Comparison of ENCODE assay signal across 19 cellular contexts in the genomic region with DNA sequence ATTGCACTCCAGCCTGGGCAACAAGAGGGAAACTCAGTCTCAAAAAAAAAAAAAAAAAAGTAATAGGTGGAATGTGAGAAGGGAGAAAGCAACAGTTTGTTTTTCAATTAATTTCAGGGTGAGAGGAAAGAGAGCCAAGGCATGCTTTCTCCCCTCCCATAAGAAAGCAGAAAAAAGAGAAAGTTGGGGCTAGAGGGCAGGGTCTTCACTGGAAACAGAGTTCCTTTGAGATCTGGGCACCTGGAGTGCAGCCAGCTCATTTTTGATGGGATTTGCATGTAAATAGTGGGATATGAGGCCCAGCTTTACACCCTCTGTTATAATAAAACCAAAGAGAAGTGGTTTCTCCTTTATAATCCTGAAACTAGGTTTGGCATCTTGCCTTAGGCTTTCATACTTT.
"Had no signal": no experiment of that assay in that cellular context is flagged by ENCODE, and none has a peak within 500 bp of the region (broad histone marks: within the 10 kb centered on the region; RNA-seq: fewer than 3 reads in every experiment).

No MANE protein-coding gene starts in this region.

- H3K27me3 ChIP-seq: cardiac muscle cell, neutrophil, ovary, tibial artery had no signal

- H3K36me3 ChIP-seq: cardiac muscle cell, neutrophil, ovary, prostate gland, tibial artery had no signal

- H3K4me1 ChIP-seq: prostate gland had no signal

- H3K4me3 ChIP-seq: cardiac muscle cell, lung, ovary, prostate gland, tibial artery had no signal

- H3K9me3 ChIP-seq: neutrophil, ovary, prostate gland, tibial artery had no signal

- ATAC-seq: activated T-helper 17 cell treated with anti-CD3 and anti-CD28 coated beads, Interleukin-2, amount 50 U/mL, for 72 hours; left lobe of liver; naive thymus-derived CD8-positive, alpha-beta T cell; right cardiac atrium; WTC11 had no signal

- DNase-seq: activated naive CD4-positive, alpha-beta T cell treated with Interleukin-2 at 50 U/mL for 16 hours; activated naive CD8-positive, alpha-beta T cell treated with anti-CD3 and anti-CD28 coated beads for 36 hours; activated T-cell treated with anti-CD3 and anti-CD28 coated beads, Interleukin-2, amount 50 U/mL, for 1 hour; amniotic stem cell; kidney; naive thymus-derived CD8-positive, alpha-beta T cell; ovary; right cardiac atrium; stimulated activated CD4-positive, alpha-beta T cell treated with anti-CD3 and anti-CD28 coated beads, Interleukin-12 subunit alpha, Interleukin-12 subunit beta, amount 100 ng/mL, for 4 hours; stimulated activated CD4-positive, alpha-beta T cell treated with anti-CD3 and anti-CD28 coated beads, Interleukin-4, amount 100 ng/mL, for 4 hours; T-helper 9 cell; tibial artery had no signal
